In the genomic region with DNA sequence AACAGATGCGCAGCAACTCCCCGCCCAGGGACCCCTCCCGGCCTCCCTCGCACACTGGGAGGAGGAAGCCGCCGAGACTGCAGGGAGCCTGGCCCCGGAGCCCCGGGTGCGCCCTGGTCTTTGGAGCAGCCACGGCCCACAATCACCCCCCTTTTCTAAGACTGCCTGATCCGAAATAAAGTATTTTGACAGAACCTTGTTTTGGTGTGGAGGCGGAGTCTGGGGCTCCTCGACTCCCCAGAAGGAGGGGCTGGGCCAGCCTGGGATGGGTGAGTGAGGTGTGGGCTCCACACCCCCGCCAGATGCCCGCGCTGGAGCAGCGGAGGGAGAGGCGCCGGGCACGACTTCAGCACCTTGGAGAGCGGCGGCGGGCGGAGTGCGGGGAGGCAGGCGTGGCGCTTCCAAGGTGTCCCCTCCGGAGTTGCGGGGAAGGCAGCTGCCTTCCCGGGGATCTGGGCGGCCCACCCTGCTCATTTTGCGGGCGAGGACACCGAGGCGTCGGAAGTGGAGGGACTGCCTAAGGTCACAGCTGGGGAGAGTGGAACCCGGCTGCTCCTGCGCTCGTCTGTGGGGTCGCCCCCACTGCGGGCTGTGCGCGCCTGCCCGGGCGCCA, we compare ENCODE assay signal across 8 cellular contexts. TPM values are rescaled to one million over a fixed set of nuclear protein-coding genes. Genes with fewer than 3 reads are reported as not detected.
DNase-seq lines count a peak whose midpoint lies in the region; ATAC-seq and TF ChIP-seq lines count a peak whose summit lies in the region.

No MANE protein-coding gene starts in this region.

- peak overlapping the region; percentile 1 for H3K4me2 ChIP-seq in skeletal muscle satellite cell (ENCODE audit: low read length)

- H3K36me3 ChIP-seq in skeletal muscle satellite cell (ENCODE audit: insufficient read depth, low read length), result peaks cover 6% of the 10 kb centered on the region

- no peak for ATAC-seq in HG03196 (IDR thresholded peaks at IDR 0.05; ENCODE audit: unreplicated experiment)

- no peaks in the 10 kb centered on the region for H3K9me3 ChIP-seq in skeletal muscle satellite cell (replicated peaks; ENCODE audit: low read length)

- peaks cover 2% of the 10 kb centered on the region for H3K4me1 Mint-ChIP-seq in activated T-cell treated with anti-CD3 and anti-CD28 coated beads, Interleukin-2, amount 50 U/mL, for 24 hours (ENCODE audit: low read depth)
- H3K4me1 Mint-ChIP-seq in glutamatergic neuron (ENCODE audit: low read depth, unreplicated experiment), result peaks cover 14% of the 10 kb centered on the region

- POLR2A ChIA-PET in GM10248 (lab: Yijun Ruan, JAX), result interaction anchor here (0.6 kb wide), 1 partner anchor 316 kb away, joined by 3 read pairs; no protein-coding TSS in a partner anchor

- no peak for TF ChIP-seq CTCF in GM10248 (IDR thresholded peaks at IDR 0.05; ENCODE audit: control extremely low read depth, extremely low read depth, low read depth, missing control alignments)
- TF ChIP-seq CTCF in glutamatergic neuron (IDR thresholded peaks at IDR 0.05; ENCODE audit: partially characterized antibody, unreplicated experiment), result no peak

- H3K27ac Mint-ChIP-seq in activated T-cell treated with anti-CD3 and anti-CD28 coated beads, Interleukin-2, amount 50 U/mL, for 24 hours, result no peak overlapping the region
- peak overlapping the region; percentile 91 for H3K27ac Mint-ChIP-seq in glutamatergic neuron (ENCODE audit: unreplicated experiment)

- H3K4me3 ChIP-seq in skeletal muscle satellite cell (ENCODE audit: low read length), result no peak overlapping the region

- H3K4me1 ChIP-seq in skeletal muscle satellite cell (ENCODE audit: control insufficient read depth, insufficient read depth, low read length), result no peaks in the 10 kb centered on the region

- H3K27me3 Mint-ChIP-seq in activated T-cell treated with anti-CD3 and anti-CD28 coated beads, Interleukin-2, amount 50 U/mL, for 24 hours, result peaks cover 31% of the 10 kb centered on the region
- peaks cover 12% of the 10 kb centered on the region for H3K27me3 Mint-ChIP-seq in glutamatergic neuron (ENCODE audit: unreplicated experiment)

- H3K9me3 Mint-ChIP-seq in activated T-cell treated with anti-CD3 and anti-CD28 coated beads, Interleukin-2, amount 50 U/mL, for 24 hours, result no peaks in the 10 kb centered on the region
- peaks cover 10% of the 10 kb centered on the region for H3K9me3 Mint-ChIP-seq in glutamatergic neuron (ENCODE audit: unreplicated experiment)

- CTCF ChIA-PET in GM10248 (lab: Yijun Ruan, JAX), result interaction anchor here (0.8 to 1.6 kb wide), 2 partner anchors 32 to 33 kb away, joined by 3 read pairs; no protein-coding TSS in a partner anchor

- H3K4me3 Mint-ChIP-seq in activated T-cell treated with anti-CD3 and anti-CD28 coated beads, Interleukin-2, amount 50 U/mL, for 24 hours, result no peak overlapping the region
- H3K4me3 Mint-ChIP-seq in glutamatergic neuron (ENCODE audit: unreplicated experiment), result peak overlapping the region; percentile 92

- H3K27me3 ChIP-seq in skeletal muscle satellite cell (ENCODE audit: control insufficient read depth, insufficient read depth, low read length), result peaks cover 17% of the 10 kb centered on the region

- DNase-seq in GM10248 (ENCODE audit: extremely low spot score) (peak; percentile 58), NOMO-1 (lab: John Stamatoyannopoulos, UW; ENCODE audit: unreplicated experiment in 2 of 2) (peak; percentile 38 to 53), glutamatergic neuron (peak; percentile 72), H4 (ENCODE audit: low spot score) (no peak), cortex of kidney (lab: John Stamatoyannopoulos, UW) (no peak)
- DNase-seq in activated T-cell treated with anti-CD3 and anti-CD28 coated beads, Interleukin-2, amount 50 U/mL, for 24 hours, result peak; percentile 79

- H3K36me3 Mint-ChIP-seq in activated T-cell treated with anti-CD3 and anti-CD28 coated beads, Interleukin-2, amount 50 U/mL, for 24 hours (ENCODE audit: low read depth), result peaks cover 20% of the 10 kb centered on the region
- H3K36me3 Mint-ChIP-seq in glutamatergic neuron (ENCODE audit: unreplicated experiment), result no peaks in the 10 kb centered on the region

- H3K9ac ChIP-seq in skeletal muscle satellite cell (ENCODE audit: low read depth, low read length), result no peak overlapping the region

RNA-seq across cellular contexts. Expression of gene SIRT6, which starts 9.4 kb away (rescaled TPM):
- total RNA-seq in glutamatergic neuron (ENCODE audit: unreplicated experiment), result 48.3 TPM
- 11.9 and 16.2 TPM in 2 replicates for total RNA-seq in skeletal muscle satellite cell (2012; rRNA removed)
- total RNA-seq in H4 (2014; rRNA removed; shearing (Covaris generic)), result 7.6 and 14.3 TPM in 2 replicates

RNA-seq across cellular contexts. Expression of gene ANKRD24, which starts 9.5 kb away (rescaled TPM):
- 6.1 TPM for total RNA-seq in glutamatergic neuron (ENCODE audit: unreplicated experiment)
- total RNA-seq in skeletal muscle satellite cell (2012; rRNA removed), result 0.25 and 0.44 TPM in 2 replicates
- 0.12 TPM in 1 of 2 replicates, not detected in the other for total RNA-seq in H4 (2014; rRNA removed; shearing (Covaris generic))

RNA-seq across cellular contexts. Expression of gene CREB3L3, which starts 19.5 kb away (rescaled TPM):
- not detected for total RNA-seq in glutamatergic neuron (ENCODE audit: unreplicated experiment)
- total RNA-seq in skeletal muscle satellite cell (2012; rRNA removed), result not detected in 2 replicates
- not detected in 2 replicates for total RNA-seq in H4 (2014; rRNA removed; shearing (Covaris generic))

RNA-seq across cellular contexts. Expression of gene MAP2K2, which starts 49.0 kb away (rescaled TPM):
- total RNA-seq in glutamatergic neuron (ENCODE audit: unreplicated experiment), result 148 TPM
- 147 and 168 TPM in 2 replicates for total RNA-seq in skeletal muscle satellite cell (2012; rRNA removed)
- 79.8 and 84.3 TPM in 2 replicates for total RNA-seq in H4 (2014; rRNA removed; shearing (Covaris generic))

RNA-seq across cellular contexts. Expression of gene EBI3, which starts 56.4 kb away (rescaled TPM):
- total RNA-seq in glutamatergic neuron (ENCODE audit: unreplicated experiment), result not detected
- not detected in 2 replicates for total RNA-seq in skeletal muscle satellite cell (2012; rRNA removed)
- 0.33 and 1.2 TPM in 2 replicates for total RNA-seq in H4 (2014; rRNA removed; shearing (Covaris generic))

Comparison
In these comparisons a context has a peak if more than half of its experiments do, and no peak if none do; other contexts are left out.
1. DNase-seq: peak in GM10248 (single experiment), NOMO-1 (2 of 2), activated T-cell treated with anti-CD3 and anti-CD28 coated beads, Interleukin-2, amount 50 U/mL, for 24 hours (single experiment) and glutamatergic neuron (single experiment); none in H4 (single experiment) and cortex of kidney (single experiment).